ENCODE assay signal across 8 cellular contexts in genomic region chr17:50149425-50150353, GRCh38. TPM values are rescaled to one million over a fixed set of nuclear protein-coding genes. Genes with fewer than 3 reads are reported as not detected.
DNase-seq lines count a peak whose midpoint lies in the region; ATAC-seq and TF ChIP-seq lines count a peak whose summit lies in the region.

No MANE protein-coding gene starts in this region.

- H3K27me3 Mint-ChIP-seq in activated B cell treated with CpG ODN at 0.5 μM for 24 hours (no peaks in the 10 kb centered on the region), memory B cell (no peaks in the 10 kb centered on the region)

- H3K27ac ChIP-seq in ectodermal cell (ENCODE audit: insufficient read depth, low read depth, low read length, poor library complexity, severe bottlenecking) (no peak overlapping the region), subcutaneous abdominal adipose tissue (ENCODE audit: low read depth, low read length) (peak overlapping the region; percentile 60)

- H3K9me3 ChIP-seq in ectodermal cell (ENCODE audit: control insufficient read depth, low read length) (no peaks in the 10 kb centered on the region), subcutaneous abdominal adipose tissue (ENCODE audit: control insufficient read depth in 5 of 5, low read length in 5 of 5) (no peaks in the 10 kb centered on the region)

- peaks cover 45% of the 10 kb centered on the region for H3K4me1 Mint-ChIP-seq in activated B cell treated with CpG ODN at 0.5 μM for 24 hours
- H3K4me1 Mint-ChIP-seq in memory B cell = peaks cover 32% of the 10 kb centered on the region

- H3K27me3 ChIP-seq in ectodermal cell (ENCODE audit: control insufficient read depth, insufficient read depth, low read length, poor library complexity, severe bottlenecking) (peaks cover 16% of the 10 kb centered on the region), subcutaneous abdominal adipose tissue (ENCODE audit: control insufficient read depth in 5 of 5, insufficient read depth in 4 of 5, low read length in 5 of 5) (no peaks in the 10 kb centered on the region)

- POLR2A ChIA-PET in activated B cell treated with CpG ODN at 0.5 μM for 24 hours (lab: Charles Lee) = interaction anchor here (0.6 to 7.1 kb wide), 9 partner anchors 10 to 409 kb away, joined by 4 to 82 read pairs (median 19); partner anchors contain the start of genes PDK2 and SAMD14

- no peak for TF ChIP-seq CTCF in activated B cell treated with CpG ODN at 0.5 μM for 24 hours (IDR thresholded peaks at IDR 0.05)

- peak overlapping the region; percentile 96 for H3K27ac Mint-ChIP-seq in activated B cell treated with CpG ODN at 0.5 μM for 24 hours
- H3K27ac Mint-ChIP-seq in memory B cell = peak overlapping the region; percentile 92

- H3K9me3 Mint-ChIP-seq in activated B cell treated with CpG ODN at 0.5 μM for 24 hours = no peaks in the 10 kb centered on the region
- H3K9me3 Mint-ChIP-seq in memory B cell = no peaks in the 10 kb centered on the region

- H3K4me3 Mint-ChIP-seq in activated B cell treated with CpG ODN at 0.5 μM for 24 hours (peak overlapping the region; percentile 100), memory B cell (peak overlapping the region; percentile 97)

- H3K9ac ChIP-seq in subcutaneous abdominal adipose tissue (ENCODE audit: low read length in 5 of 5) = peak overlapping the region in 4 of 5 donors; percentile 63 to 79 (median 70)

- DNase-seq in EH (ENCODE audit: low read depth) = peak; percentile 67
- DNase-seq in M059J (ENCODE audit: low read depth) = peak; percentile 65
- DNase-seq in activated B cell treated with CpG ODN at 0.5 μM for 24 hours = peak; percentile 56
- peak; percentile 39 to 55 for DNase-seq in memory B cell (ENCODE audit: low spot score in 2 of 2)

- ATAC-seq in activated B cell treated with CpG ODN at 0.5 μM for 24 hours (ENCODE audit: low read depth) (no peak), memory B cell (ENCODE audit: low read depth) (no peak), GM18873 (IDR thresholded peaks at IDR 0.05; ENCODE audit: low FRiP score, unreplicated experiment) (no peak), GM21367 (IDR thresholded peaks at IDR 0.05; ENCODE audit: unreplicated experiment) (no peak)

- H3K4me1 ChIP-seq in ectodermal cell (ENCODE audit: control insufficient read depth, insufficient read depth, low read length) = peaks cover 38% of the 10 kb centered on the region
- peaks cover 24 to 93% (median 81%) of the 10 kb centered on the region in 5 donors for H3K4me1 ChIP-seq in subcutaneous abdominal adipose tissue (ENCODE audit: control insufficient read depth in 5 of 5, insufficient read depth in 5 of 5, low read length in 5 of 5)

- H3K4me3 ChIP-seq in ectodermal cell (ENCODE audit: insufficient read depth, low read depth, low read length) = peak overlapping the region; percentile 70
- H3K4me3 ChIP-seq in subcutaneous abdominal adipose tissue (ENCODE audit: low read depth in 1 of 5, low read length in 5 of 5) = peak overlapping the region in 4 of 5 donors; percentile 66 to 82 (median 76)

- H3K36me3 Mint-ChIP-seq in activated B cell treated with CpG ODN at 0.5 μM for 24 hours (ENCODE audit: low read depth) (peaks cover 50% of the 10 kb centered on the region), memory B cell (peaks cover 17% of the 10 kb centered on the region)

- WGBS in ectodermal cell, 2 experiments = 0 to 1% methylated on average over 123 of the region's 123 CpGs

- intact Hi-C loops in activated B cell treated with CpG ODN at 0.5 μM for 24 hours (cut with micrococcal nuclease) = loop anchor here (2.0 to 10.0 kb wide), 2 partner anchors 49 to 385 kb away; partner anchors contain the start of gene FAM117A

- CTCF ChIA-PET in activated B cell treated with CpG ODN at 0.5 μM for 24 hours (lab: Charles Lee) = interaction anchor here (0.7 to 7.2 kb wide), 6 partner anchors 9 to 56 kb away, joined by 3 to 64 read pairs (median 4); no protein-coding TSS in a partner anchor

- H3K36me3 ChIP-seq in ectodermal cell (ENCODE audit: control insufficient read depth, insufficient read depth, low read length) (peaks cover 4% of the 10 kb centered on the region), subcutaneous abdominal adipose tissue (ENCODE audit: control insufficient read depth in 5 of 5, insufficient read depth in 5 of 5, low read length in 5 of 5) (peaks cover 0 to 11% (median 7%) of the 10 kb centered on the region in 5 donors)

RNA-seq across cellular contexts. Expression of gene PPP1R9B, which starts 0.8 kb away (rescaled TPM):
- total RNA-seq in M059J (2014; rRNA removed; shearing (Covaris generic)) = 14.6 and 36.1 TPM in 2 replicates
- total RNA-seq in activated B cell treated with CpG ODN at 0.5 μM for 24 hours = 300 and 313 TPM in 2 replicates
- 30.9 TPM for polyA plus RNA-seq in ectodermal cell (2013, experiment 1 of 4)
- polyA plus RNA-seq in ectodermal cell (2013, experiment 2 of 4) = 25.8 TPM
- polyA plus RNA-seq in ectodermal cell (2013, experiment 3 of 4) = 22.3 TPM
- polyA plus RNA-seq in ectodermal cell (2013, experiment 4 of 4) = 24.5 TPM

RNA-seq across cellular contexts. Expression of gene SGCA, which starts 16.1 kb away (rescaled TPM):
- total RNA-seq in M059J (2014; rRNA removed; shearing (Covaris generic)) = not detected in 2 replicates
- 1.7 and 2.2 TPM in 2 replicates for total RNA-seq in activated B cell treated with CpG ODN at 0.5 μM for 24 hours
- not detected for polyA plus RNA-seq in ectodermal cell (2013, experiment 1 of 4)
- polyA plus RNA-seq in ectodermal cell (2013, experiment 2 of 4) = 1.8 TPM
- polyA plus RNA-seq in ectodermal cell (2013, experiment 3 of 4) = 0.96 TPM
- polyA plus RNA-seq in ectodermal cell (2013, experiment 4 of 4) = 1.3 TPM

RNA-seq across cellular contexts. Expression of gene SAMD14, which starts 19.7 kb away (rescaled TPM):
- total RNA-seq in M059J (2014; rRNA removed; shearing (Covaris generic)) = 0.22 and 0.49 TPM in 2 replicates
- total RNA-seq in activated B cell treated with CpG ODN at 0.5 μM for 24 hours = 4.7 and 4.9 TPM in 2 replicates
- 36.4 TPM for polyA plus RNA-seq in ectodermal cell (2013, experiment 1 of 4)
- polyA plus RNA-seq in ectodermal cell (2013, experiment 2 of 4) = 38.5 TPM
- polyA plus RNA-seq in ectodermal cell (2013, experiment 3 of 4) = 27.5 TPM
- polyA plus RNA-seq in ectodermal cell (2013, experiment 4 of 4) = 26.8 TPM

RNA-seq across cellular contexts. Expression of gene COL1A1, which starts 51.7 kb away (rescaled TPM):
- 41.9 and 81.3 TPM in 2 replicates for total RNA-seq in M059J (2014; rRNA removed; shearing (Covaris generic))
- 8.8 and 9.2 TPM in 2 replicates for total RNA-seq in activated B cell treated with CpG ODN at 0.5 μM for 24 hours
- 46.3 TPM for polyA plus RNA-seq in ectodermal cell (2013, experiment 1 of 4)
- polyA plus RNA-seq in ectodermal cell (2013, experiment 2 of 4) = 42.2 TPM
- polyA plus RNA-seq in ectodermal cell (2013, experiment 3 of 4) = 41.0 TPM
- 45.8 TPM for polyA plus RNA-seq in ectodermal cell (2013, experiment 4 of 4)

RNA-seq across cellular contexts. Expression of gene PDK2, which starts 54.5 kb away (rescaled TPM):
- 27.2 and 38.2 TPM in 2 replicates for total RNA-seq in M059J (2014; rRNA removed; shearing (Covaris generic))
- total RNA-seq in activated B cell treated with CpG ODN at 0.5 μM for 24 hours = 15.9 and 16.2 TPM in 2 replicates
- 43.7 TPM for polyA plus RNA-seq in ectodermal cell (2013, experiment 1 of 4)
- polyA plus RNA-seq in ectodermal cell (2013, experiment 2 of 4) = 41.2 TPM
- 26.7 TPM for polyA plus RNA-seq in ectodermal cell (2013, experiment 3 of 4)
- 31.7 TPM for polyA plus RNA-seq in ectodermal cell (2013, experiment 4 of 4)
